In the genomic region with DNA sequence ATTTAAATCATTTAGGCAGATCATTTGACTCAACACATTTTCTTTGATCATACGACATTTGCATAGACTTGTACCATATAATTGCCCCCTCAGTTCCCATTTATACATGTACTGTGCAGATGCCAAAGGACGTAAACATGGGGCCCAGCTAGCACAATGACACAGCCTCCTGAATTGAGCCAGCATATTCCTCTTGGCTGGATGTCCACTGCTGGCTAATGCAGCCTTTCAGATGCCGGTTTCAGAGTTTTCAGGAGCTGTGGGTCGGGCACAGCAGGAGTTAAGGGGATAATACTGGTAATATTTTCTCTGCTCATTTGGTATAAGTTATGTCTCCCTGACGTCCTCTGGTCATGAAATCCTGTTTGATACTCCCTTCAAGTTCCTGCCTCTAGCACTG, we compare ENCODE assay signal across 1 cellular context.
TF ChIP-seq lines count a peak whose summit lies in the region.

No MANE protein-coding gene starts in this region.

TF ChIP-seq in liver, 16 proteins besides CTCF, POLR2A, EP300 and RAD21 (continued from another document):
- TF ChIP-seq, protein P1, sequence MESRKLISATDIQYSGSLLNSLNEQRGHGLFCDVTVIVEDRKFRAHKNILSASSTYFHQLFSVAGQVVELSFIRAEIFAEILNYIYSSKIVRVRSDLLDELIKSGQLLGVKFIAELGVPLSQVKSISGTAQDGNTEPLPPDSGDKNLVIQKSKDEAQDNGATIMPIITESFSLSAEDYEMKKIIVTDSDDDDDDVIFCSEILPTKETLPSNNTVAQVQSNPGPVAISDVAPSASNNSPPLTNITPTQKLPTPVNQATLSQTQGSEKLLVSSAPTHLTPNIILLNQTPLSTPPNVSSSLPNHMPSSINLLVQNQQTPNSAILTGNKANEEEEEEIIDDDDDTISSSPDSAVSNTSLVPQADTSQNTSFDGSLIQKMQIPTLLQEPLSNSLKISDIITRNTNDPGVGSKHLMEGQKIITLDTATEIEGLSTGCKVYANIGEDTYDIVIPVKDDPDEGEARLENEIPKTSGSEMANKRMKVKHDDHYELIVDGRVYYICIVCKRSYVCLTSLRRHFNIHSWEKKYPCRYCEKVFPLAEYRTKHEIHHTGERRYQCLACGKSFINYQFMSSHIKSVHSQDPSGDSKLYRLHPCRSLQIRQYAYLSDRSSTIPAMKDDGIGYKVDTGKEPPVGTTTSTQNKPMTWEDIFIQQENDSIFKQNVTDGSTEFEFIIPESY (IDR thresholded peaks at IDR 0.05) = no peak
- TF ChIP-seq, protein P2, sequence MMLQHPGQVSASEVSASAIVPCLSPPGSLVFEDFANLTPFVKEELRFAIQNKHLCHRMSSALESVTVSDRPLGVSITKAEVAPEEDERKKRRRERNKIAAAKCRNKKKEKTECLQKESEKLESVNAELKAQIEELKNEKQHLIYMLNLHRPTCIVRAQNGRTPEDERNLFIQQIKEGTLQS (IDR thresholded peaks at IDR 0.05) = no peak
- no peak for TF ChIP-seq RXRA (IDR thresholded peaks at IDR 0.05)
- TF ChIP-seq HNF4A (conservative IDR thresholded peaks at IDR 0.05) = no peak
- no peak for TF ChIP-seq NR2F2 (IDR thresholded peaks at IDR 0.05)
- TF ChIP-seq, protein P3, sequence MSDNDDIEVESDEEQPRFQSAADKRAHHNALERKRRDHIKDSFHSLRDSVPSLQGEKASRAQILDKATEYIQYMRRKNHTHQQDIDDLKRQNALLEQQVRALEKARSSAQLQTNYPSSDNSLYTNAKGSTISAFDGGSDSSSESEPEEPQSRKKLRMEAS (IDR thresholded peaks at IDR 0.05) = no peak
- TF ChIP-seq TAF1 (conservative IDR thresholded peaks at IDR 0.05) = no peak
